In the genomic region with DNA sequence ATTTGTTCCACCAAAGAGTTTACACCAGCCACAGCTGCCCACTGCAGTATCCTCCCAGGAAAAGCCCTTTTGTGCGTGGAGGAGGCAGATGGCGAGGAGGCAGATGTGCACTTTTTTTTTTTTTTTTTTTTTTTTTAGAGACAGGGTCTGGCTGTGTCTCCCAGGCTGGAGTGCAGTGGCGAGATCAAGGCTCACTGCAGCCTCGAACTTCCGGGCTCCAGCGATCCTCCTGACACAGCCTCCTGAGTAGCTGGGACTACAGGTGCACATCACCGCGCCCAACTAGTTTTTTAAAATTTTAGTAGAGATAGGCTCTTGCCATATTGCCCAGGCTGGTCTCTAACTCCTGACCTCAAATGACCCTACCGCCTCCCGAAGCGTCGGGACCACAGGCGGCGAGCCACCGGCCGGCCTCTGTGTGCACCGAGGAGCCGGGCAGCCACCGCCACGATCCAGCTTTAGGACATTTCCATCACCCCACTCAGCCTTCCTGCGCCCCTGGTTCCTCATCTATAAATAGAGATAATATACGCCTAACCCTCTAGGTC, we compare ENCODE assay signal across 8 cellular contexts. TPM values are rescaled to one million over a fixed set of nuclear protein-coding genes. Genes with fewer than 3 reads are reported as not detected.
DNase-seq lines count a peak whose midpoint lies in the region; ATAC-seq, FAIRE-seq and TF ChIP-seq lines count a peak whose summit lies in the region.

No MANE protein-coding gene starts in this region.

- H3K36me3 ChIP-seq in Peyer's patch, result peaks cover 0 to under 1% (median 0%) of the 10 kb centered on the region in 3 donors

- H3K4me1 ChIP-seq in Peyer's patch, result peaks cover 0 to 4% (median 1%) of the 10 kb centered on the region in 4 donors

- no peaks in the 10 kb centered on the region for H3K27me3 ChIP-seq in Peyer's patch

- peak; percentile 17 for ATAC-seq in GM18861 (IDR thresholded peaks at IDR 0.05; ENCODE audit: unreplicated experiment)
- peak; percentile 19 for ATAC-seq in HG02678 (IDR thresholded peaks at IDR 0.05; ENCODE audit: unreplicated experiment)
- peak; percentile 52 for ATAC-seq in sciatic nerve

- DNase-seq in Peyer's patch (no peak), fibroblast of villous mesenchyme (ENCODE audit: low read depth) (no peak), sciatic nerve (ENCODE audit: low spot score) (no peak), NCI-H1092 treated with DMSO at 0.1 percent for 48 hours (lab: John Stamatoyannopoulos, UW) (no peak), HTR-8/SVneo (ENCODE audit: insufficient read length, low spot score) (no peak)
- DNase-seq in effector CD4-positive, alpha-beta T cell, result no peak

- no peaks in the 10 kb centered on the region for H3K9me3 ChIP-seq in Peyer's patch

- FAIRE-seq in HTR-8/SVneo (lab: Jason Lieb, UNC), result no peak

- H3K27ac ChIP-seq in Peyer's patch, result peak overlapping the region; percentile 73 to 89 (median 83)

- no peak for TF ChIP-seq POLR2A in Peyer's patch (IDR thresholded peaks at IDR 0.05)

- no peak for TF ChIP-seq CTCF in Peyer's patch (IDR thresholded peaks at IDR 0.05)
- TF ChIP-seq CTCF in fibroblast of villous mesenchyme (IDR thresholded peaks at IDR 0.05; ENCODE audit: insufficient read depth, low read depth, low read length), result no peak

- intact Hi-C loops in sciatic nerve (cut with DNase I), result no loop called here

- peak overlapping the region; percentile 51 to 83 (median 77) for H3K4me3 ChIP-seq in Peyer's patch
- peak overlapping the region; percentile 93 for H3K4me3 ChIP-seq in fibroblast of villous mesenchyme (ENCODE audit: low read depth, low read length)

RNA-seq across cellular contexts. Expression of a gene that starts 0.6 kb away (rescaled TPM):
- total RNA-seq in Peyer's patch (10 to 100 TPM; 32.5 to 80.0 (median 43.3) TPM), fibroblast of villous mesenchyme (78.0 and 91.5 TPM in 2 replicates), sciatic nerve (64.3 TPM)
